ENCODE assay signal across 20 cellular contexts in genomic region chr3:48881652-48882114, GRCh38.
"Had no signal": no experiment of that assay in that cellular context is flagged by ENCODE, and none has a peak within 500 bp of the region (broad histone marks: within the 10 kb centered on the region; RNA-seq: fewer than 3 reads in every experiment).

No MANE protein-coding gene starts in this region.

- H3K4me1 Mint-ChIP-seq: activated CD4-positive, alpha-beta memory T cell treated with anti-CD3 and anti-CD28 coated beads, Interleukin-2, amount 10 ng/mL, durations not matched to agents 7 days and 5 days; activated CD8-positive, alpha-beta memory T cell treated with anti-CD3 and anti-CD28 coated beads, Interleukin-2, amount 10 ng/mL, durations not matched to agents 7 days and 5 days had no signal

- H3K4me3 Mint-ChIP-seq: activated B cell treated with CpG ODN at 0.5 μM for 24 hours; activated CD4-positive, alpha-beta memory T cell treated with anti-CD3 and anti-CD28 coated beads, Interleukin-2, amount 10 ng/mL, durations not matched to agents 7 days and 5 days; activated CD8-positive, alpha-beta memory T cell treated with anti-CD3 and anti-CD28 coated beads, Interleukin-2, amount 10 ng/mL, durations not matched to agents 7 days and 5 days; activated naive CD4-positive, alpha-beta T cell treated with anti-CD3 and anti-CD28 coated beads for 36 hours; memory B cell; naive B cell; T-helper 2 cell treated with Interferon-gamma antibody and Interleukin-4, amounts not matched to agents 5 μg/mL and 100 μg/mL, for 36 hours had no signal

- H3K27ac ChIP-seq: ascending aorta, parathyroid adenoma, suprapubic skin, transverse colon, uterus had no signal

- H3K9me3 ChIP-seq: ascending aorta, suprapubic skin, transverse colon, uterus had no signal

- H3K4me1 ChIP-seq: ascending aorta, parathyroid adenoma, suprapubic skin, transverse colon, uterus had no signal

- H3K27ac Mint-ChIP-seq: activated B cell treated with CpG ODN at 0.5 μM for 24 hours; activated CD4-positive, alpha-beta memory T cell treated with anti-CD3 and anti-CD28 coated beads, Interleukin-2, amount 10 ng/mL, durations not matched to agents 7 days and 5 days; activated CD8-positive, alpha-beta memory T cell treated with anti-CD3 and anti-CD28 coated beads, Interleukin-2, amount 10 ng/mL, durations not matched to agents 7 days and 5 days; activated naive CD4-positive, alpha-beta T cell treated with anti-CD3 and anti-CD28 coated beads for 36 hours; memory B cell; T-helper 2 cell treated with Interferon-gamma antibody and Interleukin-4, amounts not matched to agents 5 μg/mL and 100 μg/mL, for 36 hours had no signal

- ATAC-seq: activated CD8-positive, alpha-beta memory T cell treated with anti-CD3 and anti-CD28 coated beads, Interleukin-2, amount 10 ng/mL, durations not matched to agents 7 days and 5 days had no signal

- DNase-seq: activated B cell treated with CpG ODN at 0.5 μM for 24 hours; activated CD4-positive, alpha-beta memory T cell treated with anti-CD3 and anti-CD28 coated beads, Interleukin-2, amount 10 ng/mL, durations not matched to agents 7 days and 5 days; activated CD4-positive, alpha-beta T cell treated with anti-CD3 and anti-CD28 coated beads for 48 hours; activated CD8-positive, alpha-beta memory T cell treated with anti-CD3 and anti-CD28 coated beads, Interleukin-2, amount 10 ng/mL, durations not matched to agents 7 days and 5 days; activated naive CD4-positive, alpha-beta T cell treated with anti-CD3 and anti-CD28 coated beads for 36 hours; dermis blood vessel endothelial cell; hippocampal formation; islet precursor cell; naive B cell; stimulated activated CD4-positive, alpha-beta T cell treated with anti-CD3 and anti-CD28 coated beads, Interleukin-12 subunit alpha, Interleukin-12 subunit beta, amount 100 ng/mL, for 4 hours; stimulated activated CD4-positive, alpha-beta T cell treated with anti-CD3 and anti-CD28 coated beads, Interleukin-1b, Interleukin-23, amount 100 ng/mL, for 48 hours; stimulated activated CD8-positive, alpha-beta memory T cell treated with anti-CD3 and anti-CD28 coated beads, Interleukin-4, amount 100 ng/mL, for 48 hours; stimulated activated naive CD4-positive, alpha-beta T cell treated with Interleukin-2 at 50 U/mL for 16 hours; transverse colon; uterus had no signal

- H3K36me3 Mint-ChIP-seq: naive B cell had no signal

- H3K4me3 ChIP-seq: ascending aorta, suprapubic skin, transverse colon, uterus had no signal

- H3K9me3 Mint-ChIP-seq: activated B cell treated with CpG ODN at 0.5 μM for 24 hours; activated CD4-positive, alpha-beta memory T cell treated with anti-CD3 and anti-CD28 coated beads, Interleukin-2, amount 10 ng/mL, durations not matched to agents 7 days and 5 days; activated naive CD4-positive, alpha-beta T cell treated with anti-CD3 and anti-CD28 coated beads for 36 hours; memory B cell; naive B cell; T-helper 2 cell treated with Interferon-gamma antibody and Interleukin-4, amounts not matched to agents 5 μg/mL and 100 μg/mL, for 36 hours had no signal

- H3K27me3 Mint-ChIP-seq: activated B cell treated with CpG ODN at 0.5 μM for 24 hours; activated CD4-positive, alpha-beta memory T cell treated with anti-CD3 and anti-CD28 coated beads, Interleukin-2, amount 10 ng/mL, durations not matched to agents 7 days and 5 days; activated CD8-positive, alpha-beta memory T cell treated with anti-CD3 and anti-CD28 coated beads, Interleukin-2, amount 10 ng/mL, durations not matched to agents 7 days and 5 days; memory B cell; naive B cell had no signal

- H3K27me3 ChIP-seq: ascending aorta, suprapubic skin, transverse colon, uterus had no signal

- H3K36me3 ChIP-seq: uterus had no signal
